ENCODE assay signal across 8 cellular contexts in genomic region chr12:89529738-89530137, GRCh38. TPM values are rescaled to one million over a fixed set of nuclear protein-coding genes. Genes with fewer than 3 reads are reported as not detected.
DNase-seq lines count a peak whose midpoint lies in the region; ATAC-seq and TF ChIP-seq lines count a peak whose summit lies in the region.

No MANE protein-coding gene starts in this region.

- ATAC-seq in RWPE2 (ENCODE audit: low read depth), result no peak
- no peak for ATAC-seq in HG03432 (IDR thresholded peaks at IDR 0.05; ENCODE audit: unreplicated experiment)

- no peaks in the 10 kb centered on the region for H3K9me3 ChIP-seq in BE2C
- H3K9me3 ChIP-seq in RWPE2 (ENCODE audit: severe bottlenecking), result no peaks in the 10 kb centered on the region
- H3K9me3 ChIP-seq in fibroblast of lung (ENCODE audit: control insufficient read depth, insufficient read depth, low read depth, low read length), result no peaks in the 10 kb centered on the region

- H3K4me1 ChIP-seq in BE2C (no peaks in the 10 kb centered on the region), RWPE2 (ENCODE audit: insufficient read depth, poor library complexity, severe bottlenecking) (no peaks in the 10 kb centered on the region), fibroblast of lung (ENCODE audit: control insufficient read depth, extremely low read depth, insufficient read depth, low read length) (no peaks in the 10 kb centered on the region)

- H3K4me3 ChIP-seq in BE2C (ENCODE audit: low read depth, low read length) (no peak overlapping the region), RWPE2 (ENCODE audit: severe bottlenecking) (no peak overlapping the region), fibroblast of lung (replicated peaks in 1 of 4; ENCODE audit: control extremely low read depth in 1 of 4, insufficient read depth in 1 of 4, low read depth in 3 of 4, low read length in 4 of 4) (no peak overlapping the region)

- no peak overlapping the region for H3K27ac ChIP-seq in RWPE2 (ENCODE audit: poor library complexity, severe bottlenecking)
- no peak overlapping the region for H3K27ac ChIP-seq in fibroblast of lung (ENCODE audit: insufficient read depth, low read length)

- TF ChIP-seq CTCF in BE2C (IDR thresholded peaks at IDR 0.05; ENCODE audit: low read depth, low read length) (peak; percentile 72), GM13976 (IDR thresholded peaks at IDR 0.05; ENCODE audit: borderline replicate concordance, control extremely low read depth, extremely low read depth, insufficient read depth, missing control alignments) (peak; percentile 57), RWPE2 (IDR thresholded peaks at IDR 0.05; ENCODE audit: poor library complexity, severe bottlenecking) (peak; percentile 89), fibroblast of lung (conservative IDR thresholded peaks at IDR 0.05 in 1 of 2, IDR thresholded peaks at IDR 0.05 in 1 of 2; ENCODE audit: low read depth in 1 of 2, low read length in 2 of 2) (peak; percentile 61 to 75)

- no peaks in the 10 kb centered on the region for H3K36me3 ChIP-seq in BE2C
- H3K36me3 ChIP-seq in RWPE2 (ENCODE audit: low read depth), result no peaks in the 10 kb centered on the region
- no peaks in the 10 kb centered on the region for H3K36me3 ChIP-seq in fibroblast of lung (ENCODE audit: control insufficient read depth, insufficient read depth, low read length)

- in situ Hi-C loops in GM13976 (cut with MboI; ENCODE audit: low sequenced_read_pairs, unreplicated experiment), result loop anchor here (5.0 to 25.0 kb wide), 4 partner anchors 57 to 1383 kb away; no protein-coding TSS in a partner anchor

- H3K79me2 ChIP-seq in fibroblast of lung (ENCODE audit: control insufficient read depth, insufficient read depth, low read length), result no peaks in the 10 kb centered on the region

- H3K27me3 ChIP-seq in BE2C, result no peaks in the 10 kb centered on the region
- H3K27me3 ChIP-seq in RWPE2 (ENCODE audit: insufficient read depth, poor library complexity, severe bottlenecking), result no peaks in the 10 kb centered on the region
- H3K27me3 ChIP-seq in fibroblast of lung (ENCODE audit: control insufficient read depth, insufficient read depth, low read length), result no peaks in the 10 kb centered on the region

- DNase-seq in BE2C (no peak), GM13976 (ENCODE audit: low spot score) (peak; percentile 63), LoVo (ENCODE audit: low spot score) (peak; percentile 66), RWPE2 (ENCODE audit: low spot score) (no peak), fibroblast of lung (ENCODE audit: low read depth in 2 of 2) (peak; percentile 31 to 75), renal cortical epithelial cell (ENCODE audit: low read depth) (peak; percentile 69)
- DNase-seq in stimulated activated CD4-positive, alpha-beta T cell treated with anti-CD3 and anti-CD28 coated beads, Interleukin-12 subunit alpha, Interleukin-12 subunit beta, amount 100 ng/mL, for 4 hours, result no peak

- H3K4me2 ChIP-seq in fibroblast of lung (ENCODE audit: extremely low read depth, insufficient read depth, low read length), result no peak overlapping the region

- no peaks in the 10 kb centered on the region for H4K20me1 ChIP-seq in fibroblast of lung (ENCODE audit: control insufficient read depth, extremely low read depth, insufficient read depth, low read length)

- H2AFZ ChIP-seq in fibroblast of lung (ENCODE audit: low read length), result no peak overlapping the region

- H3K9ac ChIP-seq in fibroblast of lung (ENCODE audit: insufficient read depth, low read length), result no peak overlapping the region

RNA-seq across cellular contexts. Expression of gene POC1B, which starts 3.9 kb away (rescaled TPM):
- 7.4 TPM for polyA plus RNA-seq in BE2C (2012; ENCODE audit: insufficient read depth, insufficient read length, low read depth)
- total RNA-seq in fibroblast of lung, result 16.7 and 18.0 TPM in 2 replicates
- polyA plus RNA-seq in fibroblast of lung, result 9.7 and 10.2 TPM in 2 replicates
- 5.3 and 6.0 TPM in 2 replicates for polyA plus RNA-seq in fibroblast of lung (2012)
- polyA minus RNA-seq in fibroblast of lung (ENCODE audit: low replicate concordance), result 1.3 and 13.4 TPM in 2 replicates
- 17.3 and 17.4 TPM in 2 replicates for total RNA-seq in renal cortical epithelial cell

RNA-seq across cellular contexts. Expression of gene GALNT4, which starts 5.1 kb away (rescaled TPM):
- 0.14 TPM for polyA plus RNA-seq in BE2C (2012; ENCODE audit: insufficient read depth, insufficient read length, low read depth)
- total RNA-seq in fibroblast of lung (10.8 and 16.0 TPM in 2 replicates), renal cortical epithelial cell (13.8 and 16.0 TPM in 2 replicates)
- 7.0 and 9.1 TPM in 2 replicates for polyA plus RNA-seq in fibroblast of lung
- 5.1 and 6.9 TPM in 2 replicates for polyA plus RNA-seq in fibroblast of lung (2012)
- 1.3 TPM in 2 replicates for polyA minus RNA-seq in fibroblast of lung (ENCODE audit: low replicate concordance)

Comparison
In these comparisons a context has a peak if more than half of its experiments do, and no peak if none do; other contexts are left out.
1. DNase-seq: peak in GM13976 (single experiment), LoVo (single experiment), fibroblast of lung (2 of 2) and renal cortical epithelial cell (single experiment); none in BE2C (single experiment), RWPE2 (single experiment) and stimulated activated CD4-positive, alpha-beta T cell treated with anti-CD3 and anti-CD28 coated beads, Interleukin-12 subunit alpha, Interleukin-12 subunit beta, amount 100 ng/mL, for 4 hours (single experiment).
2. Peak in every context shown above with its lines, with median percentiles within 50 percentile points of each other: CTCF ChIP-seq.